8 cellular contexts compared by ENCODE assay signal in genomic region chr2:47070155-47070919, GRCh38.
DNase-seq lines count a peak whose midpoint lies in the region; ATAC-seq and TF ChIP-seq lines count a peak whose summit lies in the region.

No MANE protein-coding gene starts in this region.

- peak overlapping the region; percentile 78 for H3K4ac ChIP-seq in H9 (ENCODE audit: low read depth, low read length)

- no peak overlapping the region for H3T11ph ChIP-seq in H9 (ENCODE audit: low read length)

- H3K27me3 Mint-ChIP-seq in H9 (ENCODE audit: low read depth), result no peaks in the 10 kb centered on the region
- no peaks in the 10 kb centered on the region for H3K27me3 Mint-ChIP-seq in WTC11 (ENCODE audit: low read depth)
- H3K27me3 Mint-ChIP-seq in stimulated activated memory B cell treated with anti-CD40 and anti-IgM and Interleukin-4, amounts not matched to agents 10 μg/mL and 1 μg/mL and 100 μg/mL, for 72 hours, result no peaks in the 10 kb centered on the region

- no peak overlapping the region for H3K56ac ChIP-seq in H9 (ENCODE audit: insufficient read length, low read depth, low read length)

- peak overlapping the region; percentile 99 for H2BK12ac ChIP-seq in H9 (ENCODE audit: insufficient read length, low read depth, low read length)

- ATAC-seq in WTC11, result no peak; the same call in 1 of the 2 replicates
- no peak for ATAC-seq in stimulated activated memory B cell treated with anti-CD40 and anti-IgM and Interleukin-4, amounts not matched to agents 10 μg/mL and 1 μg/mL and 100 μg/mL, for 72 hours
- no peak for ATAC-seq in GM21360 (IDR thresholded peaks at IDR 0.05; ENCODE audit: unreplicated experiment)
- ATAC-seq in HG02884 (IDR thresholded peaks at IDR 0.05; ENCODE audit: unreplicated experiment), result no peak

- DNase-seq in H9 (no peak), WTC11 (ENCODE audit: low spot score) (no peak), hepatocyte (ENCODE audit: low spot score) (no peak), NCI-H69 (lab: John Stamatoyannopoulos, UW) (no peak), NCI-H748 treated with DMSO at 0.1 percent for 48 hours (lab: John Stamatoyannopoulos, UW) (no peak)

- no peak overlapping the region for H2BK120ac ChIP-seq in H9 (ENCODE audit: low read depth, low read length, poor library complexity, severe bottlenecking)

- POLR2A ChIA-PET in WTC11 (lab: Charles Lee), result interaction anchor here (1.4 kb wide), 1 partner anchor 12 kb away, joined by 3 read pairs; no protein-coding TSS in a partner anchor

- peaks cover 0 to 3% (median 0%) of the 10 kb centered on the region in 3 experiments; a peak in 1 of 7 replicates for H3K36me3 Mint-ChIP-seq in H9 (ENCODE audit: insufficient read depth in 1 of 3, low read depth in 3 of 3)
- H3K36me3 Mint-ChIP-seq in WTC11, result no peaks in the 10 kb centered on the region
- peaks cover 47% of the 10 kb centered on the region for H3K36me3 Mint-ChIP-seq in stimulated activated memory B cell treated with anti-CD40 and anti-IgM and Interleukin-4, amounts not matched to agents 10 μg/mL and 1 μg/mL and 100 μg/mL, for 72 hours

- H3K4me1 Mint-ChIP-seq in H9, result peaks cover 42 to 54% of the 10 kb centered on the region in 2 experiments
- peaks cover 42% of the 10 kb centered on the region for H3K4me1 Mint-ChIP-seq in WTC11
- peaks cover 72% of the 10 kb centered on the region for H3K4me1 Mint-ChIP-seq in stimulated activated memory B cell treated with anti-CD40 and anti-IgM and Interleukin-4, amounts not matched to agents 10 μg/mL and 1 μg/mL and 100 μg/mL, for 72 hours

- H3K18ac ChIP-seq in H9 (ENCODE audit: insufficient read length, low read depth, low read length), result peak overlapping the region; percentile 89

- H3K27ac Mint-ChIP-seq in H9, result peak overlapping the region in 2 of 3 experiments; percentile 80 to 88; a peak in 2 of 7 replicates
- H3K27ac Mint-ChIP-seq in WTC11, result 0 out of 2 replicates have a peak overlapping the region, but pooled peaks have one; percentile 36
- H3K27ac Mint-ChIP-seq in stimulated activated memory B cell treated with anti-CD40 and anti-IgM and Interleukin-4, amounts not matched to agents 10 μg/mL and 1 μg/mL and 100 μg/mL, for 72 hours, result peak overlapping the region; percentile 70

- no CpG with 5 or more reads among the region's 13 CpGs for WGBS in H9 (ENCODE audit: extremely low coverage, insufficient read length, low lambda C conversion rate)
- 81% methylated on average over 13 of the region's 13 CpGs for WGBS in hepatocyte (ENCODE audit: low lambda C conversion rate, missing lambda C conversion rate)

- H2BK20ac ChIP-seq in H9 (ENCODE audit: low read depth, low read length, poor library complexity, severe bottlenecking), result no peak overlapping the region

- H3K23me2 ChIP-seq in H9 (ENCODE audit: insufficient read length, low read depth, low read length, poor library complexity, severe bottlenecking), result no peaks in the 10 kb centered on the region

- no peaks in the 10 kb centered on the region for H3K27me3 ChIP-seq in H9 (ENCODE audit: insufficient read depth, low read length)
- no peaks in the 10 kb centered on the region for H3K27me3 ChIP-seq in hepatocyte

- no peak overlapping the region for H4K5ac ChIP-seq in H9 (ENCODE audit: insufficient read length, low read depth, low read length)

- no peak overlapping the region for H3K4me3 Mint-ChIP-seq in H9
- no peak overlapping the region for H3K4me3 Mint-ChIP-seq in WTC11
- no peak overlapping the region for H3K4me3 Mint-ChIP-seq in stimulated activated memory B cell treated with anti-CD40 and anti-IgM and Interleukin-4, amounts not matched to agents 10 μg/mL and 1 μg/mL and 100 μg/mL, for 72 hours

- H3K36me3 ChIP-seq in hepatocyte (replicated peaks; ENCODE audit: insufficient read depth, low read depth), result no peaks in the 10 kb centered on the region

- no peaks in the 10 kb centered on the region for H3K9me3 ChIP-seq in H9 (ENCODE audit: control insufficient read depth, low read depth, low read length)
- H3K9me3 ChIP-seq in hepatocyte (ENCODE audit: low read depth), result no peaks in the 10 kb centered on the region

- TF ChIP-seq CTCF in H9 (conservative IDR thresholded peaks at IDR 0.05) (no peak), WTC11 (IDR thresholded peaks at IDR 0.05) (no peak), hepatocyte (IDR thresholded peaks at IDR 0.05; ENCODE audit: poor library complexity) (no peak)

- H3K27ac ChIP-seq in H9 (ENCODE audit: insufficient read length, low read depth, low read length), result no peak overlapping the region
- peak overlapping the region; percentile 74 for H3K27ac ChIP-seq in hepatocyte

- peak overlapping the region; percentile 80 for H3K14ac ChIP-seq in H9 (ENCODE audit: insufficient read depth, low read length)

- peak overlapping the region; percentile 37 for H2AK5ac ChIP-seq in H9 (ENCODE audit: insufficient read length, low read length)

- CTCF ChIA-PET in WTC11 (lab: Charles Lee), result interaction anchor here (0.8 to 1.9 kb wide), 7 partner anchors 9 to 253 kb away, joined by 3 to 9 read pairs (median 6); no protein-coding TSS in a partner anchor

- H3K79me1 ChIP-seq in H9 (ENCODE audit: insufficient read depth, low read depth, low read length, poor library complexity, severe bottlenecking), result no peaks in the 10 kb centered on the region

- H3K9me3 Mint-ChIP-seq in H9, result no peaks in the 10 kb centered on the region
- no peaks in the 10 kb centered on the region for H3K9me3 Mint-ChIP-seq in WTC11
- no peaks in the 10 kb centered on the region for H3K9me3 Mint-ChIP-seq in stimulated activated memory B cell treated with anti-CD40 and anti-IgM and Interleukin-4, amounts not matched to agents 10 μg/mL and 1 μg/mL and 100 μg/mL, for 72 hours

- peak overlapping the region; percentile 53 for H4K91ac ChIP-seq in H9 (ENCODE audit: insufficient read length, low read depth, low read length)

- H3K9ac ChIP-seq in H9 (ENCODE audit: extremely low read depth, insufficient read length, low read length), result no peak overlapping the region

- peaks cover 10% of the 10 kb centered on the region; the same call in 1 of the 2 replicates for H3K4me1 ChIP-seq in H9 (ENCODE audit: insufficient read depth, low read length)
- peaks cover 18% of the 10 kb centered on the region for H3K4me1 ChIP-seq in hepatocyte (ENCODE audit: insufficient read depth)

- H3K4me2 ChIP-seq in H9 (ENCODE audit: insufficient read depth, insufficient read length, low read length), result no peak overlapping the region
- H3K4me2 ChIP-seq in hepatocyte, result no peak overlapping the region

- no peaks in the 10 kb centered on the region for H3K79me2 ChIP-seq in H9 (ENCODE audit: insufficient read depth, low read length)
- H3K79me2 ChIP-seq in hepatocyte, result no peaks in the 10 kb centered on the region

- no peak overlapping the region for H4K8ac ChIP-seq in H9 (replicated peaks; ENCODE audit: insufficient read length, low read depth, low read length)

- no peaks in the 10 kb centered on the region for H4K20me1 ChIP-seq in H9 (ENCODE audit: control insufficient read depth, insufficient read depth, insufficient read length)
- H4K20me1 ChIP-seq in hepatocyte (ENCODE audit: insufficient read depth, poor library complexity, severe bottlenecking), result no peaks in the 10 kb centered on the region

- H3K23ac ChIP-seq in H9 (ENCODE audit: insufficient read length, low read depth, low read length), result no peak overlapping the region

- no peak overlapping the region for H3K4me3 ChIP-seq in hepatocyte

- H2AFZ ChIP-seq in H9 (ENCODE audit: low read length), result no peak overlapping the region
- H2AFZ ChIP-seq in hepatocyte, result no peak overlapping the region

- no peak overlapping the region for H2BK15ac ChIP-seq in H9 (ENCODE audit: low read depth, low read length)

- H2BK5ac ChIP-seq in H9 (ENCODE audit: insufficient read length, low read length), result peak overlapping the region; percentile 7

- H3K9me2 ChIP-seq in hepatocyte (replicated peaks; ENCODE audit: insufficient read depth), result no peaks in the 10 kb centered on the region

TF ChIP-seq in WTC11, 78 proteins besides CTCF, POLR2A, EP300 and RAD21:
- TF ChIP-seq ZMAT4 (CRISPR knock-in tag; IDR thresholded peaks at IDR 0.05) (no peak), ZNF423 (CRISPR knock-in tag; IDR thresholded peaks at IDR 0.05) (peak; percentile 31; the same call in 1 of the 2 replicates)
TF ChIP-seq in WTC11: peak in this region for 1.
